1 cellular context compared by ENCODE assay signal in genomic region chr11:45906965-45907591, GRCh38.
TF ChIP-seq lines count a peak whose summit lies in the region.

Gene FREY1 (minus strand): TSS chr11:45907271. CDS start chr11:45907245, 26 bp downstream.

TF ChIP-seq in H1, 55 proteins besides CTCF, POLR2A, EP300 and RAD21 (continued from another document):
- TF ChIP-seq POLR2AphosphoS5 (IDR thresholded peaks at IDR 0.05; ENCODE audit: low read depth, low read length) (no peak), ASH2L (IDR thresholded peaks at IDR 0.05; ENCODE audit: low read length) (no peak), RFX5 (IDR thresholded peaks at IDR 0.05; ENCODE audit: borderline replicate concordance, low read depth, low read length) (no peak), JUND (IDR thresholded peaks at IDR 0.05; ENCODE audit: low read length) (no peak), MAFK (IDR thresholded peaks at IDR 0.05; ENCODE audit: low read depth, low read length) (no peak), SP4 (IDR thresholded peaks at IDR 0.05; ENCODE audit: low read length) (no peak), E2F6 (IDR thresholded peaks at IDR 0.05) (no peak), KDM1A (IDR thresholded peaks at IDR 0.05; ENCODE audit: borderline replicate concordance, low read length) (no peak), CREB1 (IDR thresholded peaks at IDR 0.05) (no peak), CEBPB (IDR thresholded peaks at IDR 0.05; ENCODE audit: low read depth, low read length) (no peak), RXRA (IDR thresholded peaks at IDR 0.05; ENCODE audit: insufficient read depth, low read depth, low read length) (no peak), SRF (IDR thresholded peaks at IDR 0.05; ENCODE audit: low read depth, low read length) (no peak), ZNF274 (IDR thresholded peaks at IDR 0.05; ENCODE audit: borderline replicate concordance, extremely low read depth, low read length) (no peak), SIN3A (conservative IDR thresholded peaks at IDR 0.05 in 1 of 2, IDR thresholded peaks at IDR 0.05 in 1 of 2; ENCODE audit: low read depth in 1 of 2, low read length in 2 of 2) (no peak), GABPA (IDR thresholded peaks at IDR 0.05; ENCODE audit: borderline replicate concordance, insufficient read depth, low read length) (no peak), BCL11A (IDR thresholded peaks at IDR 0.05; ENCODE audit: low read depth in 2 of 2, low read length in 2 of 2) (no peak), PHF8 (conservative IDR thresholded peaks at IDR 0.05; ENCODE audit: low read depth, low read length) (no peak), FOSL1 (IDR thresholded peaks at IDR 0.05; ENCODE audit: insufficient read depth, low read depth, low read length) (no peak), CHD7 (IDR thresholded peaks at IDR 0.05; ENCODE audit: insufficient replicate concordance, low read length) (no peak)
